ENCODE assay signal across 11 cellular contexts in the genomic region with DNA sequence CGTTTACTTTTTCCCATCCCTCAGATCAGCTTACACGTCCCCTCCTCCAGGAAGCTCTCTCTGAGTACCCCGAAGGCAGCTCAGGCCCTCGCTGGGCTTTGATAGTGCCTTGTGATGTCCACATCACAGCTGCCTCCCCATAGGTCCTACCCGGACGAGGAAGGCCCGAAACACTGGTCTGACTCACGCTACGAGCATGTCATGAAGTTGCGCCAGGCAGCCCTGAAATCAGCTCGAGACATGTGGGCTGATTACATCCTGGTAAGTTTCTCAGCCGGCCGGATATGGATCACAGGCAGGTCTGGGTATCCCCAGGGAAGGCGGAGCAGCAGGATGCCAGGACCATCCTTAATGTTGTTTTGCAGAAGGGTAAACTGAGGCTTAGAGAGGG. TPM values are rescaled to one million over a fixed set of nuclear protein-coding genes. Genes with fewer than 3 reads are reported as not detected.
A peak's percentile ranks its signal among the peaks of the same experiment; 100 is the strongest.
DNase-seq lines count a peak whose midpoint lies in the region; ATAC-seq lines count a peak whose summit lies in the region.
"Had no signal": no experiment of that assay in that cellular context is flagged by ENCODE, and none has a peak within 500 bp of the region (broad histone marks: within the 10 kb centered on the region; RNA-seq: fewer than 3 reads in every experiment).

No MANE protein-coding gene starts in this region.

- peaks cover 9% of the 10 kb centered on the region for H3K4me1 Mint-ChIP-seq in activated CD4-positive, alpha-beta T cell treated with anti-CD3 and anti-CD28 coated beads, Interleukin-2, amount 10 ng/mL, durations not matched to agents 24 days and 14 days

- DNase-seq in activated CD4-positive, alpha-beta T cell treated with anti-CD3 and anti-CD28 coated beads, Interleukin-2, amount 10 ng/mL, durations not matched to agents 24 days and 14 days, result no peak
- no peak for DNase-seq in activated CD4-positive, alpha-beta T cell treated with anti-CD3 and anti-CD28 coated beads for 48 hours
- DNase-seq in amniotic epithelial cell (ENCODE audit: low read depth), result peak; percentile 99
- peak in 2 of 3 donors; percentile 50 to 71 for DNase-seq in right cardiac atrium
- peak; percentile 45 for DNase-seq in smooth muscle cell of the brain vasculature (ENCODE audit: low read depth, low spot score)
- no peak for DNase-seq in NCI-H446 treated with DMSO at 0.1 percent for 48 hours (lab: John Stamatoyannopoulos, UW)
- DNase-seq in NCI-H345 treated with DMSO at 0.1 percent for 48 hours (lab: John Stamatoyannopoulos, UW; ENCODE audit: unreplicated experiment), result no peak
- DNase-seq: activated CD4-positive, CD25-positive, alpha-beta regulatory T cell; activated naive CD8-positive, alpha-beta T cell treated with anti-CD3 and anti-CD28 coated beads, Interleukin-2, amount 10 ng/mL, durations not matched to agents 7 days and 5 days; MG63 had no signal

- H3K4me3 ChIP-seq in right cardiac atrium (ENCODE audit: low read length), result no peak overlapping the region
- H3K4me3 ChIP-seq: MG63 had no signal

- H3K27ac Mint-ChIP-seq in activated CD4-positive, alpha-beta T cell treated with anti-CD3 and anti-CD28 coated beads, Interleukin-2, amount 10 ng/mL, durations not matched to agents 24 days and 14 days, result peak overlapping the region; percentile 68
- H3K27ac Mint-ChIP-seq: activated naive CD8-positive, alpha-beta T cell treated with anti-CD3 and anti-CD28 coated beads, Interleukin-2, amount 10 ng/mL, durations not matched to agents 7 days and 5 days had no signal

- no peaks in the 10 kb centered on the region for H3K9me3 Mint-ChIP-seq in activated CD4-positive, alpha-beta T cell treated with anti-CD3 and anti-CD28 coated beads, Interleukin-2, amount 10 ng/mL, durations not matched to agents 24 days and 14 days
- H3K9me3 Mint-ChIP-seq: activated naive CD8-positive, alpha-beta T cell treated with anti-CD3 and anti-CD28 coated beads, Interleukin-2, amount 10 ng/mL, durations not matched to agents 7 days and 5 days had no signal

- H3K9me3 ChIP-seq in right cardiac atrium (ENCODE audit: control insufficient read depth, low read length), result no peaks in the 10 kb centered on the region
- H3K9me3 ChIP-seq: MG63 had no signal

- WGBS in right cardiac atrium, result 63% methylated on average over 14 of the region's 14 CpGs

- ATAC-seq in right cardiac atrium, result peak in 1 of 2 donors; percentile 7
- ATAC-seq in activated CD4-positive, CD25-positive, alpha-beta regulatory T cell treated with anti-CD3 and anti-CD28 coated beads, Interleukin-2, amount 50 U/mL, for 24 hours, result no peak

- no peaks in the 10 kb centered on the region for H3K27me3 Mint-ChIP-seq in activated CD4-positive, alpha-beta T cell treated with anti-CD3 and anti-CD28 coated beads, Interleukin-2, amount 10 ng/mL, durations not matched to agents 24 days and 14 days
- H3K27me3 Mint-ChIP-seq: activated naive CD8-positive, alpha-beta T cell treated with anti-CD3 and anti-CD28 coated beads, Interleukin-2, amount 10 ng/mL, durations not matched to agents 7 days and 5 days had no signal

- H3K4me1 ChIP-seq in right cardiac atrium (ENCODE audit: control insufficient read depth, insufficient read depth, low read length), result no peaks in the 10 kb centered on the region

- no peak overlapping the region for H3K4me3 Mint-ChIP-seq in activated CD4-positive, alpha-beta T cell treated with anti-CD3 and anti-CD28 coated beads, Interleukin-2, amount 10 ng/mL, durations not matched to agents 24 days and 14 days
- H3K4me3 Mint-ChIP-seq: activated naive CD8-positive, alpha-beta T cell treated with anti-CD3 and anti-CD28 coated beads, Interleukin-2, amount 10 ng/mL, durations not matched to agents 7 days and 5 days had no signal

- H3K27ac ChIP-seq in right cardiac atrium (ENCODE audit: low read length), result peak overlapping the region; percentile 37

- no peaks in the 10 kb centered on the region for H3K27me3 ChIP-seq in right cardiac atrium (ENCODE audit: control insufficient read depth, insufficient read depth)
- H3K27me3 ChIP-seq: MG63 had no signal

- intact Hi-C loops in activated CD4-positive, alpha-beta T cell treated with anti-CD3 and anti-CD28 coated beads, Interleukin-2, amount 10 ng/mL, durations not matched to agents 24 days and 14 days (cut with micrococcal nuclease), result no loop called here
- intact Hi-C loops in right cardiac atrium (cut with DNase I), result no loop called here

- H3K36me3 Mint-ChIP-seq in activated CD4-positive, alpha-beta T cell treated with anti-CD3 and anti-CD28 coated beads, Interleukin-2, amount 10 ng/mL, durations not matched to agents 24 days and 14 days (ENCODE audit: low read depth), result peaks cover 41% of the 10 kb centered on the region

RNA-seq across cellular contexts. Expression of gene COLGALT1, which starts 4.8 kb away (rescaled TPM):
- total RNA-seq in activated CD4-positive, alpha-beta T cell treated with anti-CD3 and anti-CD28 coated beads, Interleukin-2, amount 10 ng/mL, durations not matched to agents 24 days and 14 days, result 103 and 106 TPM in 2 replicates
- total RNA-seq in right cardiac atrium, result 10 to 100 TPM; 25.1 to 36.3 (median 35.1) TPM
- 19.0 TPM for polyA plus RNA-seq in right cardiac atrium

RNA-seq across cellular contexts. Expression of gene PGLS, which starts 48.8 kb away (rescaled TPM):
- 64.8 and 73.7 TPM in 2 replicates for total RNA-seq in activated CD4-positive, alpha-beta T cell treated with anti-CD3 and anti-CD28 coated beads, Interleukin-2, amount 10 ng/mL, durations not matched to agents 24 days and 14 days
- 10 to 100 TPM; 28.1 to 32.3 (median 30.1) TPM for total RNA-seq in right cardiac atrium
- 33.4 TPM for polyA plus RNA-seq in right cardiac atrium

Comparison
In these comparisons a context has a peak if more than half of its experiments do, and no peak if none do; other contexts are left out.
1. DNase-seq: peak in amniotic epithelial cell (single experiment), right cardiac atrium (2 of 3) and smooth muscle cell of the brain vasculature (single experiment); none in activated CD4-positive, alpha-beta T cell treated with anti-CD3 and anti-CD28 coated beads, Interleukin-2, amount 10 ng/mL, durations not matched to agents 24 days and 14 days (single experiment), activated CD4-positive, alpha-beta T cell treated with anti-CD3 and anti-CD28 coated beads for 48 hours (single experiment), NCI-H446 treated with DMSO at 0.1 percent for 48 hours (single experiment) and NCI-H345 treated with DMSO at 0.1 percent for 48 hours (single experiment).